ENCODE assay signal across 8 cellular contexts in genomic region chrX:71103110-71103983, GRCh38. TPM values are rescaled to one million over a fixed set of nuclear protein-coding genes. Genes with fewer than 3 reads are reported as not detected.
DNase-seq lines count a peak whose midpoint lies in the region; ATAC-seq and TF ChIP-seq lines count a peak whose summit lies in the region.

No MANE protein-coding gene starts in this region.

- peak overlapping the region; percentile 89 for H3K27ac Mint-ChIP-seq in activated naive CD8-positive, alpha-beta T cell treated with anti-CD3 and anti-CD28 coated beads for 36 hours

- H3K9me3 ChIP-seq in heart right ventricle (no peaks in the 10 kb centered on the region), SK-N-MC (ENCODE audit: low read depth, low read length) (no peaks in the 10 kb centered on the region), muscle layer of duodenum (ENCODE audit: control insufficient read depth in 1 of 2, low read length in 2 of 2) (no peaks in the 10 kb centered on the region)

- no peaks in the 10 kb centered on the region for H3K9me3 Mint-ChIP-seq in activated naive CD8-positive, alpha-beta T cell treated with anti-CD3 and anti-CD28 coated beads for 36 hours

- H3K27ac ChIP-seq in heart right ventricle: peak overlapping the region in 8 of 10 donors; percentile 20 to 75 (median 44)
- H3K27ac ChIP-seq in SK-N-MC: peak overlapping the region; percentile 95
- peak overlapping the region; percentile 45 for H3K27ac ChIP-seq in muscle layer of duodenum (ENCODE audit: low read length)

- H3K9ac ChIP-seq in SK-N-MC (ENCODE audit: insufficient read length): peak overlapping the region; percentile 71

- TF ChIP-seq CTCF in heart right ventricle (IDR thresholded peaks at IDR 0.05): no peak

- peak overlapping the region; percentile 81 for H3K4me3 Mint-ChIP-seq in activated naive CD8-positive, alpha-beta T cell treated with anti-CD3 and anti-CD28 coated beads for 36 hours

- DNase-seq in heart right ventricle: peak in 1 of 2 donors; percentile 22
- DNase-seq in Right ventricle myocardium inferior (ENCODE audit: missing footprints): no peak
- no peak for DNase-seq in SK-N-MC (ENCODE audit: low read depth, low spot score)
- DNase-seq in activated naive CD8-positive, alpha-beta T cell treated with anti-CD3 and anti-CD28 coated beads for 36 hours: peak; percentile 49
- DNase-seq in Ammon's horn (ENCODE audit: low spot score): no peak

- H3K27me3 ChIP-seq in heart right ventricle: peaks cover 0 to 5% (median 0%) of the 10 kb centered on the region in 7 donors
- H3K27me3 ChIP-seq in muscle layer of duodenum (ENCODE audit: low read depth, low read length): no peaks in the 10 kb centered on the region

- H3K4me1 Mint-ChIP-seq in activated naive CD8-positive, alpha-beta T cell treated with anti-CD3 and anti-CD28 coated beads for 36 hours: peaks cover 73% of the 10 kb centered on the region

- H3K36me3 ChIP-seq in heart right ventricle (peaks cover 0 to 4% (median 0%) of the 10 kb centered on the region in 9 donors), SK-N-MC (ENCODE audit: insufficient read depth, low read length) (no peaks in the 10 kb centered on the region), muscle layer of duodenum (ENCODE audit: control insufficient read depth in 1 of 2, insufficient read depth in 2 of 2, low read length in 2 of 2) (no peaks in the 10 kb centered on the region)

- WGBS in heart right ventricle, 2 donors: 35 to 42% methylated on average over 8 of the region's 10 CpGs

- peaks cover 0 to 42% (median 0%) of the 10 kb centered on the region in 9 donors for H3K4me1 ChIP-seq in heart right ventricle
- peaks cover 2 to 10% of the 10 kb centered on the region in 2 donors for H3K4me1 ChIP-seq in muscle layer of duodenum (ENCODE audit: control insufficient read depth in 1 of 2, insufficient read depth in 2 of 2, low read length in 2 of 2)

- peak in 4 of 8 donors; percentile 18 to 50 (median 44) for ATAC-seq in heart right ventricle
- no peak for ATAC-seq in Right ventricle myocardium inferior
- ATAC-seq in HG02588 (IDR thresholded peaks at IDR 0.05; ENCODE audit: unreplicated experiment): no peak
- no peak for ATAC-seq in GM21528 (IDR thresholded peaks at IDR 0.05; ENCODE audit: low FRiP score, unreplicated experiment)

- H3K36me3 Mint-ChIP-seq in activated naive CD8-positive, alpha-beta T cell treated with anti-CD3 and anti-CD28 coated beads for 36 hours: peaks cover 41% of the 10 kb centered on the region

- H3K27me3 Mint-ChIP-seq in activated naive CD8-positive, alpha-beta T cell treated with anti-CD3 and anti-CD28 coated beads for 36 hours: no peaks in the 10 kb centered on the region

- intact Hi-C loops in heart right ventricle (cut with DNase I): no loop called here
- intact Hi-C loops in Right ventricle myocardium inferior (cut with DNase I): no loop called here

- H3K4me3 ChIP-seq in heart right ventricle (peak overlapping the region in 2 of 10 donors; percentile 9 to 22), SK-N-MC (peak overlapping the region; percentile 69), muscle layer of duodenum (ENCODE audit: low read depth in 1 of 2, low read length in 2 of 2) (peak overlapping the region in 1 of 2 donors; percentile 21)

RNA-seq across cellular contexts. Expression of gene CXorf65, which starts 3.2 kb away (rescaled TPM):
- total RNA-seq in heart right ventricle: not detected
- polyA plus RNA-seq in heart right ventricle: not detected
- total RNA-seq in Right ventricle myocardium inferior: not detected
- total RNA-seq in activated naive CD8-positive, alpha-beta T cell treated with anti-CD3 and anti-CD28 coated beads for 36 hours: 10 to 100 TPM in 1 of 2 experiments, 1 to 10 TPM in 1; 6.7 to 10.4 TPM

RNA-seq across cellular contexts. Expression of gene FOXO4, which starts 7.7 kb away (rescaled TPM):
- 10 to 100 TPM; 29.5 to 67.8 (median 37.5) TPM for total RNA-seq in heart right ventricle
- 10 to 100 TPM; 12.2 to 21.5 TPM for polyA plus RNA-seq in heart right ventricle
- 52.7 TPM for total RNA-seq in Right ventricle myocardium inferior
- 1 to 10 TPM; 6.0 to 7.8 TPM for total RNA-seq in activated naive CD8-positive, alpha-beta T cell treated with anti-CD3 and anti-CD28 coated beads for 36 hours

RNA-seq across cellular contexts. Expression of gene IL2RG, which starts 8.0 kb away (rescaled TPM):
- total RNA-seq in heart right ventricle: 10 to 100 TPM in 1 of 10 donors, 1 to 10 TPM in 6, under 1 TPM in 3; 0.57 to 15.3 (median 2.0) TPM
- polyA plus RNA-seq in heart right ventricle: 1 to 10 TPM; 1.3 to 1.7 TPM
- 2.8 TPM for total RNA-seq in Right ventricle myocardium inferior
- 100 to 1,000 TPM; 231 to 241 TPM for total RNA-seq in activated naive CD8-positive, alpha-beta T cell treated with anti-CD3 and anti-CD28 coated beads for 36 hours

RNA-seq across cellular contexts. Expression of gene MED12, which starts 15.0 kb away (rescaled TPM):
- total RNA-seq in heart right ventricle (10 to 100 TPM; 22.4 to 35.1 (median 28.9) TPM), Right ventricle myocardium inferior (19.4 TPM)
- polyA plus RNA-seq in heart right ventricle: 10 to 100 TPM in 1 of 2 donors, 1 to 10 TPM in 1; 6.1 to 10.8 TPM
- total RNA-seq in activated naive CD8-positive, alpha-beta T cell treated with anti-CD3 and anti-CD28 coated beads for 36 hours: 10 to 100 TPM; 43.4 to 46.4 TPM

RNA-seq across cellular contexts. Expression of gene SNX12, which starts 35.2 kb away (rescaled TPM):
- 10 to 100 TPM; 41.5 to 54.0 (median 49.4) TPM for total RNA-seq in heart right ventricle
- 10 to 100 TPM; 22.5 to 36.2 TPM for polyA plus RNA-seq in heart right ventricle
- 49.5 TPM for total RNA-seq in Right ventricle myocardium inferior
- 10 to 100 TPM; 44.4 to 44.8 TPM for total RNA-seq in activated naive CD8-positive, alpha-beta T cell treated with anti-CD3 and anti-CD28 coated beads for 36 hours

Comparison
In these comparisons a context has a peak if more than half of its experiments do, and no peak if none do; other contexts are left out.
1. H3K27ac ChIP-seq: peak in every context shown above with its lines; median percentile 95 in SK-N-MC; 45 in muscle layer of duodenum; 44 in heart right ventricle.
2. RNA of gene IL2RG, which starts 8.0 kb away (total RNA-seq): 231 to 241 TPM in activated naive CD8-positive, alpha-beta T cell treated with anti-CD3 and anti-CD28 coated beads for 36 hours; 2.8 TPM in Right ventricle myocardium inferior (single experiment) and 0.57 to 15.3 TPM in heart right ventricle; every median in the first group is over 10 times any median in the second.